31 cellular contexts compared by ENCODE assay signal in genomic region chr10:44589931-44590330, GRCh38.
"Had no signal": no experiment of that assay in that cellular context is flagged by ENCODE, and none has a peak within 500 bp of the region (broad histone marks: within the 10 kb centered on the region; RNA-seq: fewer than 3 reads in every experiment).

No MANE protein-coding gene starts in this region.

- H3K27ac Mint-ChIP-seq: activated naive CD4-positive, alpha-beta T cell treated with anti-CD3 and anti-CD28 coated beads for 36 hours; activated T-helper 1 cell treated with anti-CD3 and anti-CD28 coated beads, Interleukin-12 subunit alpha, Interleukin-12 subunit beta, Interleukin-2, Interleukin-4 antibody, amounts not matched to agents 30 ng/mL and 10 ng/mL and 1 ng/mL, durations not matched to agents 14 hours and 24 hours and 36 hours; memory B cell; T-helper 1 cell treated with Interleukin-12 subunit alpha and Interleukin-12 subunit beta and Interleukin-4 antibody, amounts not matched to agents 30 μg/mL and 1 μg/mL, for 36 hours had no signal

- ATAC-seq: activated CD4-positive, CD25-positive, alpha-beta regulatory T cell treated with anti-CD3 and anti-CD28 coated beads, Interleukin-2, amount 50 U/mL, for 24 hours; gastroesophageal sphincter; left colon; sciatic nerve; stimulated activated naive CD8-positive, alpha-beta T cell treated with anti-CD3 and anti-CD28 coated beads, Interleukin-15, Interleukin-2, amounts not matched to agents 100 U/mL and 50 U/mL, for 24 hours had no signal

- H3K9me3 Mint-ChIP-seq: activated naive CD4-positive, alpha-beta T cell treated with anti-CD3 and anti-CD28 coated beads for 36 hours; activated T-helper 1 cell treated with anti-CD3 and anti-CD28 coated beads, Interleukin-12 subunit alpha, Interleukin-12 subunit beta, Interleukin-2, Interleukin-4 antibody, amounts not matched to agents 30 ng/mL and 10 ng/mL and 1 ng/mL, durations not matched to agents 14 hours and 24 hours and 36 hours; memory B cell; neural crest cell; T-helper 1 cell treated with Interleukin-12 subunit alpha and Interleukin-12 subunit beta and Interleukin-4 antibody, amounts not matched to agents 30 μg/mL and 1 μg/mL, for 36 hours had no signal

- H3K27ac ChIP-seq: brain microvascular endothelial cell, coronary artery, dorsolateral prefrontal cortex, gastroesophageal sphincter, skin epidermis, thoracic aorta, WERI-Rb-1 had no signal

- H3K4me1 Mint-ChIP-seq: memory B cell, neural crest cell had no signal

- H3K36me3 ChIP-seq: brain microvascular endothelial cell, gastroesophageal sphincter, thoracic aorta, WERI-Rb-1 had no signal

- H3K9me3 ChIP-seq: gastroesophageal sphincter, thoracic aorta had no signal

- H3K4me3 Mint-ChIP-seq: activated naive CD4-positive, alpha-beta T cell treated with anti-CD3 and anti-CD28 coated beads for 36 hours; activated T-helper 1 cell treated with anti-CD3 and anti-CD28 coated beads, Interleukin-12 subunit alpha, Interleukin-12 subunit beta, Interleukin-2, Interleukin-4 antibody, amounts not matched to agents 30 ng/mL and 10 ng/mL and 1 ng/mL, durations not matched to agents 14 hours and 24 hours and 36 hours; memory B cell; neural crest cell; T-helper 1 cell treated with Interleukin-12 subunit alpha and Interleukin-12 subunit beta and Interleukin-4 antibody, amounts not matched to agents 30 μg/mL and 1 μg/mL, for 36 hours had no signal

- DNase-seq: activated CD4-positive, alpha-beta T cell treated with anti-CD3 and anti-CD28 coated beads for 48 hours; activated CD4-positive, alpha-beta T cell treated with anti-CD3 and anti-CD28 coated beads, Interleukin-2, amount 50 U/mL, for 48 hours; activated CD8-positive, alpha-beta memory T cell treated with anti-CD3 and anti-CD28 coated beads for 24 hours; activated effector memory CD4-positive, alpha-beta T cell treated with anti-CD3 and anti-CD28 coated beads, Interleukin-2, amount 50 U/mL, for 16 hours; activated naive CD4-positive, alpha-beta T cell treated with anti-CD3 and anti-CD28 coated beads for 36 hours; amniotic stem cell; brain microvascular endothelial cell; dorsolateral prefrontal cortex; effector memory CD4-positive, alpha-beta T cell; erythroblast; head of caudate nucleus; hippocampal formation; kidney; left colon; occipital lobe; stimulated activated CD4-positive, alpha-beta T cell treated with anti-CD3 and anti-CD28 coated beads, Interleukin-12 subunit alpha, Interleukin-12 subunit beta, amount 100 ng/mL, for 4 hours; stimulated activated CD4-positive, alpha-beta T cell treated with anti-CD3 and anti-CD28 coated beads, Interleukin-4, amount 100 ng/mL, for 1 hour; stimulated activated naive CD8-positive, alpha-beta T cell treated with anti-CD3 and anti-CD28 coated beads, Interleukin-15, Interleukin-2, amounts not matched to agents 100 U/mL and 50 U/mL, for 24 hours; T-helper 9 cell; trophoblast cell; WERI-Rb-1 had no signal

- H3K27me3 ChIP-seq: brain microvascular endothelial cell had no signal

- H3K36me3 Mint-ChIP-seq: memory B cell had no signal

- H3K4me3 ChIP-seq: coronary artery, dorsolateral prefrontal cortex, gastroesophageal sphincter, skin epidermis, thoracic aorta had no signal
